Comparison of ENCODE assay signal across 1 cellular context in genomic region chr1:51344602-51345299, GRCh38.
TF ChIP-seq lines count a peak whose summit lies in the region.

No MANE protein-coding gene starts in this region.

TF ChIP-seq in endothelial cell of umbilical vein, 7 proteins besides CTCF, POLR2A, EP300 and RAD21:
- no peak for TF ChIP-seq GATA2 (IDR thresholded peaks at IDR 0.05; ENCODE audit: insufficient read depth, insufficient read length, low read depth, low read length)
- no peak for TF ChIP-seq POLR2AphosphoS5 (IDR thresholded peaks at IDR 0.05; ENCODE audit: insufficient read depth, low read depth, low read length)
- peak; percentile 79 for TF ChIP-seq EZH2 (IDR thresholded peaks at IDR 0.05; ENCODE audit: borderline replicate concordance, low read depth, low read length, severe bottlenecking)
- no peak for TF ChIP-seq JUN (IDR thresholded peaks at IDR 0.05; ENCODE audit: borderline replicate concordance, insufficient read depth, insufficient read length, low read depth)
- TF ChIP-seq MAX (IDR thresholded peaks at IDR 0.05; ENCODE audit: insufficient read depth, insufficient read length): no peak
- no peak for TF ChIP-seq MYC (IDR thresholded peaks at IDR 0.05; ENCODE audit: low read depth, low read length)
- TF ChIP-seq FOS (IDR thresholded peaks at IDR 0.05; ENCODE audit: borderline replicate concordance, insufficient read depth, low read length): no peak
TF ChIP-seq in endothelial cell of umbilical vein: peak in this region for 1.
